ENCODE assay signal across 23 cellular contexts in genomic region chr10:84341983-84342382, GRCh38. TPM values are rescaled to one million over a fixed set of nuclear protein-coding genes. Genes with fewer than 3 reads are reported as not detected.
DNase-seq lines count a peak whose midpoint lies in the region; ATAC-seq, FAIRE-seq and TF ChIP-seq lines count a peak whose summit lies in the region.
"Had no signal": no experiment of that assay in that cellular context is flagged by ENCODE, and none has a peak within 500 bp of the region (broad histone marks: within the 10 kb centered on the region; RNA-seq: fewer than 3 reads in every experiment).

No MANE protein-coding gene starts in this region.

- no peaks in the 10 kb centered on the region for H3K36me3 ChIP-seq in K562 (ENCODE audit: control insufficient read depth, insufficient read depth, low read length)
- H3K36me3 ChIP-seq: BE2C, suprapubic skin had no signal

- H3K27me3 Mint-ChIP-seq in T-helper 1 cell treated with Interleukin-12 subunit alpha and Interleukin-12 subunit beta and Interleukin-4 antibody, amounts not matched to agents 30 μg/mL and 1 μg/mL, for 36 hours (ENCODE audit: low read depth): no peaks in the 10 kb centered on the region
- H3K27me3 Mint-ChIP-seq in natural killer cell treated with Interleukin-12 subunit alpha and Interleukin-12 subunit beta and Interleukin-15 and Interleukin-18, amount 100 ng/mL, for 72 hours: no peaks in the 10 kb centered on the region
- H3K27me3 Mint-ChIP-seq in stimulated activated naive B cell treated with anti-CD40 and anti-IgM and Interleukin-4, amounts not matched to agents 10 μg/mL and 1 μg/mL and 100 μg/mL, for 72 hours: no peaks in the 10 kb centered on the region
- H3K27me3 Mint-ChIP-seq: activated CD4-positive, alpha-beta T cell treated with anti-CD3 and anti-CD28 coated beads, Interleukin-2, amount 10 ng/mL, durations not matched to agents 7 days and 5 days; naive B cell had no signal

- no peak for TF ChIP-seq POLR2A in K562 (conservative IDR thresholded peaks at IDR 0.05)

- intact Hi-C loops in K562 (cut with micrococcal nuclease): no loop called here

- WGBS in K562 (ENCODE audit: insufficient coverage, low coverage, missing lambda C conversion rate): 7% methylated on average over 1 of the region's 1 CpG

- peaks cover 0 to 8% of the 10 kb centered on the region in 2 experiments; a peak in 3 of 5 replicates for H3K4me1 ChIP-seq in K562 (replicated peaks in 1 of 2; ENCODE audit: control insufficient read depth in 2 of 2, insufficient read depth in 2 of 2, low read length in 2 of 2)

- BruUV-seq in K562 (replicated peaks; lab: Mats Ljungman, UMichigan): no TSS peak

- no peak overlapping the region for H3K4me3 ChIP-seq in K562
- H3K4me3 ChIP-seq: lung, suprapubic skin had no signal

- H3K4me2 ChIP-seq in K562 (ENCODE audit: insufficient read depth, low read length): no peak overlapping the region; the same call in 1 of the 2 replicates

- POLR2A ChIA-PET in K562 (lab: Yijun Ruan, JAX): interaction anchor here (0.6 to 1.2 kb wide), 4 partner anchors 8 to 335 kb away, joined by 3 to 8 read pairs (median 4); partner anchors contain the start of gene CCSER2

- H3K9me3 Mint-ChIP-seq in T-helper 1 cell treated with Interleukin-12 subunit alpha and Interleukin-12 subunit beta and Interleukin-4 antibody, amounts not matched to agents 30 μg/mL and 1 μg/mL, for 36 hours: no peaks in the 10 kb centered on the region
- H3K9me3 Mint-ChIP-seq in natural killer cell treated with Interleukin-12 subunit alpha and Interleukin-12 subunit beta and Interleukin-15 and Interleukin-18, amount 100 ng/mL, for 72 hours: no peaks in the 10 kb centered on the region
- no peaks in the 10 kb centered on the region for H3K9me3 Mint-ChIP-seq in stimulated activated naive B cell treated with anti-CD40 and anti-IgM and Interleukin-4, amounts not matched to agents 10 μg/mL and 1 μg/mL and 100 μg/mL, for 72 hours
- H3K9me3 Mint-ChIP-seq: activated CD4-positive, alpha-beta T cell treated with anti-CD3 and anti-CD28 coated beads, Interleukin-2, amount 10 ng/mL, durations not matched to agents 7 days and 5 days; naive B cell had no signal

- in situ Hi-C loops in K562 (cut with MboI): no loop called here

- no peak for FAIRE-seq in K562 (lab: Jason Lieb, UNC)
- FAIRE-seq: GM12891, islet of Langerhans had no signal

- no peaks in the 10 kb centered on the region for H3K9me3 ChIP-seq in K562 (replicated peaks; ENCODE audit: control insufficient read depth, insufficient read depth, low read depth, low read length)
- H3K9me3 ChIP-seq: BE2C, suprapubic skin had no signal

- no peak for TF ChIP-seq CTCF in K562 (IDR thresholded peaks at IDR 0.05 in 2 of 3, conservative IDR thresholded peaks at IDR 0.05 in 1 of 3; ENCODE audit: insufficient read depth in 2 of 3, low read depth in 1 of 3, low read length in 3 of 3)

- H3K27ac Mint-ChIP-seq in T-helper 1 cell treated with Interleukin-12 subunit alpha and Interleukin-12 subunit beta and Interleukin-4 antibody, amounts not matched to agents 30 μg/mL and 1 μg/mL, for 36 hours: peak overlapping the region; percentile 78
- peak overlapping the region; percentile 85 to 92 for H3K27ac Mint-ChIP-seq in natural killer cell treated with Interleukin-12 subunit alpha and Interleukin-12 subunit beta and Interleukin-15 and Interleukin-18, amount 100 ng/mL, for 72 hours
- no peak overlapping the region for H3K27ac Mint-ChIP-seq in stimulated activated naive B cell treated with anti-CD40 and anti-IgM and Interleukin-4, amounts not matched to agents 10 μg/mL and 1 μg/mL and 100 μg/mL, for 72 hours

- no peak for DNase-seq in T-helper 1 cell
- peak in 1 of 4 experiments; percentile 30 for DNase-seq in K562 (ENCODE audit: extremely low read depth in 1 of 4, low spot score in 3 of 4)
- DNase-seq in natural killer cell treated with Interleukin-12 subunit alpha and Interleukin-12 subunit beta and Interleukin-15 and Interleukin-18, amount 100 ng/mL, for 72 hours (ENCODE audit: low spot score): no peak
- no peak for DNase-seq in stimulated activated naive B cell treated with anti-CD40 and anti-IgM and Interleukin-4, amounts not matched to agents 10 μg/mL and 1 μg/mL and 100 μg/mL, for 72 hours
- no peak for DNase-seq in inferior parietal cortex (ENCODE audit: extremely low spot score)
- DNase-seq: 8988T; aorta; BE2C; effector memory CD4-positive, alpha-beta T cell; GDM1; naive B cell; NCI-H1417 treated with DMSO at 0.1 percent for 48 hours; NCI-H2171 treated with DMSO at 0.1 percent for 48 hours; NCI-H774; PC-3 had no signal

- H3K9ac ChIP-seq in K562 (ENCODE audit: insufficient read depth in 1 of 2, low read depth in 2 of 2, low read length in 2 of 2): no peak overlapping the region

- no peaks in the 10 kb centered on the region for H3K27me3 ChIP-seq in K562 (ENCODE audit: control insufficient read depth in 2 of 2, insufficient read depth in 2 of 2, low read length in 2 of 2)
- H3K27me3 ChIP-seq: BE2C, suprapubic skin had no signal

- no peaks in the 10 kb centered on the region for H3K9me1 ChIP-seq in K562 (ENCODE audit: control insufficient read depth, insufficient read depth, low read length)

- CTCF ChIA-PET in K562 (lab: Yijun Ruan, JAX; ENCODE audit: low intra/inter-chr PET ratio): interaction anchor here (0.6 to 0.7 kb wide), 2 partner anchors 56 to 78 kb away, joined by 3 read pairs; no protein-coding TSS in a partner anchor

- H3K4me3 Mint-ChIP-seq in T-helper 1 cell treated with Interleukin-12 subunit alpha and Interleukin-12 subunit beta and Interleukin-4 antibody, amounts not matched to agents 30 μg/mL and 1 μg/mL, for 36 hours: peak overlapping the region; percentile 37
- H3K4me3 Mint-ChIP-seq in natural killer cell treated with Interleukin-12 subunit alpha and Interleukin-12 subunit beta and Interleukin-15 and Interleukin-18, amount 100 ng/mL, for 72 hours: peak overlapping the region; percentile 88
- H3K4me3 Mint-ChIP-seq in stimulated activated naive B cell treated with anti-CD40 and anti-IgM and Interleukin-4, amounts not matched to agents 10 μg/mL and 1 μg/mL and 100 μg/mL, for 72 hours: no peak overlapping the region

- peaks cover 27% of the 10 kb centered on the region for H3K36me3 Mint-ChIP-seq in T-helper 1 cell treated with Interleukin-12 subunit alpha and Interleukin-12 subunit beta and Interleukin-4 antibody, amounts not matched to agents 30 μg/mL and 1 μg/mL, for 36 hours (ENCODE audit: low read depth)
- H3K36me3 Mint-ChIP-seq in natural killer cell treated with Interleukin-12 subunit alpha and Interleukin-12 subunit beta and Interleukin-15 and Interleukin-18, amount 100 ng/mL, for 72 hours: peaks cover 15% of the 10 kb centered on the region
- H3K36me3 Mint-ChIP-seq in stimulated activated naive B cell treated with anti-CD40 and anti-IgM and Interleukin-4, amounts not matched to agents 10 μg/mL and 1 μg/mL and 100 μg/mL, for 72 hours: peaks cover 16 to 33% of the 10 kb centered on the region in 2 donors
- H3K36me3 Mint-ChIP-seq: naive B cell had no signal

- H4K20me1 ChIP-seq in K562 (replicated peaks; ENCODE audit: control insufficient read depth, insufficient read depth, low read length): no peaks in the 10 kb centered on the region

- no peak for TF ChIP-seq RAD21 in K562 (CRISPR knock-in tag; conservative IDR thresholded peaks at IDR 0.05 in 1 of 2, IDR thresholded peaks at IDR 0.05 in 1 of 2)

- peaks cover 50% of the 10 kb centered on the region for H3K4me1 Mint-ChIP-seq in T-helper 1 cell treated with Interleukin-12 subunit alpha and Interleukin-12 subunit beta and Interleukin-4 antibody, amounts not matched to agents 30 μg/mL and 1 μg/mL, for 36 hours (ENCODE audit: low read depth)
- peaks cover 50 to 60% of the 10 kb centered on the region in 2 donors for H3K4me1 Mint-ChIP-seq in natural killer cell treated with Interleukin-12 subunit alpha and Interleukin-12 subunit beta and Interleukin-15 and Interleukin-18, amount 100 ng/mL, for 72 hours (ENCODE audit: low read depth in 2 of 2)
- H3K4me1 Mint-ChIP-seq in stimulated activated naive B cell treated with anti-CD40 and anti-IgM and Interleukin-4, amounts not matched to agents 10 μg/mL and 1 μg/mL and 100 μg/mL, for 72 hours: peaks cover 30 to 40% of the 10 kb centered on the region in 2 donors

- no peak overlapping the region for H2AFZ ChIP-seq in K562 (ENCODE audit: low read depth, low read length)

- H3K79me2 ChIP-seq in K562 (ENCODE audit: control insufficient read depth, insufficient read depth, low read length): no peaks in the 10 kb centered on the region

- ATAC-seq in HG02759 (IDR thresholded peaks at IDR 0.05; ENCODE audit: unreplicated experiment) (peak; percentile 29), K562 (peak; percentile 26), GM19397 (IDR thresholded peaks at IDR 0.05; ENCODE audit: unreplicated experiment) (no peak)
- peak; percentile 48 to 60 for ATAC-seq in natural killer cell treated with Interleukin-12 subunit alpha and Interleukin-12 subunit beta and Interleukin-15 and Interleukin-18, amount 100 ng/mL, for 72 hours
- ATAC-seq in stimulated activated naive B cell treated with anti-CD40 and anti-IgM and Interleukin-4, amounts not matched to agents 10 μg/mL and 1 μg/mL and 100 μg/mL, for 72 hours (replicated peaks): no peak
- ATAC-seq: PC-3 had no signal

- H3K27ac ChIP-seq in K562 (ENCODE audit: extremely low read depth, low read depth, low read length): no peak overlapping the region
- H3K27ac ChIP-seq: suprapubic skin had no signal

- TF ChIP-seq EP300 in K562 (IDR thresholded peaks at IDR 0.05; ENCODE audit: low read length): no peak

RNA-seq across cellular contexts. Expression of gene CCSER2, which starts 13.6 kb away (rescaled TPM):
- total RNA-seq in K562 (2011; cell fraction: chromatin; rRNA removed; ENCODE audit: low replicate concordance): 14.7 and 55.1 TPM in 2 replicates
- 6.0 and 8.9 TPM in 2 replicates for total RNA-seq in K562 (2011; cell fraction: nucleolus; rRNA removed)
- 11.3 and 12.2 TPM in 2 replicates for total RNA-seq in K562 (2011; cell fraction: nucleoplasm; rRNA removed)
- total RNA-seq in K562 (2014; rRNA removed) (5.6 and 6.7 TPM in 2 replicates), K562 (2014; rRNA removed; fragmentation: Illumina TruSeq; extraction: Trizol) (12.0 and 13.9 TPM in 2 replicates), K562 (2015; rRNA removed; fragmentation: Illumina TruSeq; extraction: Trizol) (11.6 and 13.1 TPM in 2 replicates), K562 (2021) (14.1 and 15.1 TPM in 2 replicates)
- polyA plus RNA-seq in K562 (2011; rRNA removed) (14.8 and 16.7 TPM in 2 replicates), K562 (2014; fragmentation: Illumina TruSeq; extraction: Trizol) (7.0 and 9.7 TPM in 2 replicates), K562 (2014; fragmentation: Nextera tagmentation; extraction: Ambion mirVana) (1 to 10 TPM; 2.7 to 2.9 TPM), K562 (2014; rRNA removed) (3.1 and 4.0 TPM in 2 replicates)
- polyA plus RNA-seq in K562 (2011; cell fraction: cytosol; rRNA removed): 3.2 and 6.6 TPM in 2 replicates
- polyA plus RNA-seq in K562 (2011; cell fraction: nucleus; rRNA removed): 4.8 and 9.8 TPM in 2 replicates
- 5.9 and 7.7 TPM in 2 replicates for polyA plus RNA-seq in K562 (2012)
- 31.4 and 46.2 TPM in 2 replicates for polyA minus RNA-seq in K562 (2011; rRNA and poly(A)+ RNA removed)
- 10.7 and 26.6 TPM in 2 replicates for polyA minus RNA-seq in K562 (2011; cell fraction: cytosol; rRNA and poly(A)+ RNA removed)
- polyA minus RNA-seq in K562 (2011; cell fraction: nucleus; rRNA and poly(A)+ RNA removed): 18.3 and 50.9 TPM in 2 replicates
- total RNA-seq in natural killer cell treated with Interleukin-12 subunit alpha and Interleukin-12 subunit beta and Interleukin-15 and Interleukin-18, amount 100 ng/mL, for 72 hours: 100 to 1,000 TPM in 1 of 2 donors, 10 to 100 TPM in 1; 90.4 to 135 TPM

Comparison
In these comparisons a context has a peak if more than half of its experiments do, and no peak if none do; other contexts are left out.
1. H3K4me3 Mint-ChIP-seq: peak in T-helper 1 cell treated with Interleukin-12 subunit alpha and Interleukin-12 subunit beta and Interleukin-4 antibody, amounts not matched to agents 30 μg/mL and 1 μg/mL, for 36 hours (single experiment) and natural killer cell treated with Interleukin-12 subunit alpha and Interleukin-12 subunit beta and Interleukin-15 and Interleukin-18, amount 100 ng/mL, for 72 hours (single experiment); none in stimulated activated naive B cell treated with anti-CD40 and anti-IgM and Interleukin-4, amounts not matched to agents 10 μg/mL and 1 μg/mL and 100 μg/mL, for 72 hours (0 of 2).
2. ATAC-seq: peak in HG02759 (single experiment), K562 (single experiment) and natural killer cell treated with Interleukin-12 subunit alpha and Interleukin-12 subunit beta and Interleukin-15 and Interleukin-18, amount 100 ng/mL, for 72 hours (2 of 2); none in GM19397 (single experiment) and stimulated activated naive B cell treated with anti-CD40 and anti-IgM and Interleukin-4, amounts not matched to agents 10 μg/mL and 1 μg/mL and 100 μg/mL, for 72 hours (0 of 2).